In genomic region chr6:130116273-130116672, GRCh38 we compare ENCODE assay signal across 19 cellular contexts.
DNase-seq lines count a peak whose midpoint lies in the region; ATAC-seq, FAIRE-seq and TF ChIP-seq lines count a peak whose summit lies in the region.
"Had no signal": no experiment of that assay in that cellular context is flagged by ENCODE, and none has a peak within 500 bp of the region (broad histone marks: within the 10 kb centered on the region; RNA-seq: fewer than 3 reads in every experiment).

No MANE protein-coding gene starts in this region.

- DNase-seq in GM18507 (ENCODE audit: extremely low spot score, insufficient read length, low read depth): no peak
- peak; percentile 46 for DNase-seq in kidney tubule cell (ENCODE audit: low spot score)
- DNase-seq in WERI-Rb-1: no peak
- no peak for DNase-seq in nucleus accumbens (lab: John Stamatoyannopoulos, UW)
- DNase-seq in natural killer cell treated with Interleukin-12 subunit alpha and Interleukin-12 subunit beta and Interleukin-15 and Interleukin-18, amount 100 ng/mL, for 72 hours (ENCODE audit: low spot score): no peak
- DNase-seq: activated CD4-positive, alpha-beta T cell treated with anti-CD3 and anti-CD28 coated beads, Interleukin-2, amount 50 U/mL, for 1 hour; activated naive CD8-positive, alpha-beta T cell treated with anti-CD3 and anti-CD28 coated beads, Interleukin-2, amount 10 ng/mL, durations not matched to agents 7 days and 5 days; activated T-cell treated with anti-CD3 and anti-CD28 coated beads, Interleukin-2, amount 50 U/mL, for 1 hour; hypothalamus; KBM-7; NCI-H146; NCI-H510A treated with DMSO at 0.1 percent for 48 hours; stimulated activated CD4-positive, alpha-beta T cell treated with anti-CD3 and anti-CD28 coated beads, Interleukin-2, amount 100 ng/mL, for 48 hours had no signal

- H3K4me3 Mint-ChIP-seq in natural killer cell treated with Interleukin-12 subunit alpha and Interleukin-12 subunit beta and Interleukin-15 and Interleukin-18, amount 100 ng/mL, for 72 hours: no peak overlapping the region
- H3K4me3 Mint-ChIP-seq: activated naive CD8-positive, alpha-beta T cell treated with anti-CD3 and anti-CD28 coated beads, Interleukin-2, amount 10 ng/mL, durations not matched to agents 7 days and 5 days had no signal

- H3K27ac ChIP-seq in WERI-Rb-1: no peak overlapping the region
- H3K27ac ChIP-seq: HL-60 had no signal

- TF ChIP-seq CTCF in WERI-Rb-1 (IDR thresholded peaks at IDR 0.05; ENCODE audit: low read depth, low read length): no peak

- peaks cover 4 to 7% of the 10 kb centered on the region in 2 donors for H3K4me1 Mint-ChIP-seq in natural killer cell treated with Interleukin-12 subunit alpha and Interleukin-12 subunit beta and Interleukin-15 and Interleukin-18, amount 100 ng/mL, for 72 hours (ENCODE audit: low read depth in 2 of 2)

- ATAC-seq in GM21367 (IDR thresholded peaks at IDR 0.05; ENCODE audit: unreplicated experiment): peak; percentile 36
- peak; percentile 38 for ATAC-seq in HG03095 (IDR thresholded peaks at IDR 0.05; ENCODE audit: unreplicated experiment)
- ATAC-seq in natural killer cell treated with Interleukin-12 subunit alpha and Interleukin-12 subunit beta and Interleukin-15 and Interleukin-18, amount 100 ng/mL, for 72 hours: no peak
- ATAC-seq in GM18520 (IDR thresholded peaks at IDR 0.05; ENCODE audit: unreplicated experiment): no peak

- no peaks in the 10 kb centered on the region for H3K27me3 Mint-ChIP-seq in natural killer cell treated with Interleukin-12 subunit alpha and Interleukin-12 subunit beta and Interleukin-15 and Interleukin-18, amount 100 ng/mL, for 72 hours
- H3K27me3 Mint-ChIP-seq: activated naive CD8-positive, alpha-beta T cell treated with anti-CD3 and anti-CD28 coated beads, Interleukin-2, amount 10 ng/mL, durations not matched to agents 7 days and 5 days had no signal

- FAIRE-seq in GM18507 (lab: Jason Lieb, UNC): peak; percentile 51
- FAIRE-seq: bronchial epithelial cell, H1 had no signal

- H3K36me3 ChIP-seq in WERI-Rb-1: no peaks in the 10 kb centered on the region

- no peaks in the 10 kb centered on the region for H3K27me3 ChIP-seq in WERI-Rb-1 (ENCODE audit: insufficient read depth, low read depth, severe bottlenecking)

- no peaks in the 10 kb centered on the region for H3K9me3 ChIP-seq in WERI-Rb-1 (ENCODE audit: severe bottlenecking)

- H3K4me3 ChIP-seq in WERI-Rb-1 (ENCODE audit: low read depth, low read length): no peak overlapping the region

- H3K9me3 Mint-ChIP-seq in natural killer cell treated with Interleukin-12 subunit alpha and Interleukin-12 subunit beta and Interleukin-15 and Interleukin-18, amount 100 ng/mL, for 72 hours: no peaks in the 10 kb centered on the region

- H3K27ac Mint-ChIP-seq in natural killer cell treated with Interleukin-12 subunit alpha and Interleukin-12 subunit beta and Interleukin-15 and Interleukin-18, amount 100 ng/mL, for 72 hours: no peak overlapping the region
- H3K27ac Mint-ChIP-seq: activated naive CD8-positive, alpha-beta T cell treated with anti-CD3 and anti-CD28 coated beads, Interleukin-2, amount 10 ng/mL, durations not matched to agents 7 days and 5 days had no signal

- H3K36me3 Mint-ChIP-seq in natural killer cell treated with Interleukin-12 subunit alpha and Interleukin-12 subunit beta and Interleukin-15 and Interleukin-18, amount 100 ng/mL, for 72 hours: peaks cover 12% of the 10 kb centered on the region

Comparison
In these comparisons a context has a peak if more than half of its experiments do, and no peak if none do; other contexts are left out.
1. ATAC-seq: peak in GM21367 (single experiment) and HG03095 (single experiment); none in natural killer cell treated with Interleukin-12 subunit alpha and Interleukin-12 subunit beta and Interleukin-15 and Interleukin-18, amount 100 ng/mL, for 72 hours (0 of 2) and GM18520 (single experiment).